ENCODE assay signal across 8 cellular contexts in the genomic region with DNA sequence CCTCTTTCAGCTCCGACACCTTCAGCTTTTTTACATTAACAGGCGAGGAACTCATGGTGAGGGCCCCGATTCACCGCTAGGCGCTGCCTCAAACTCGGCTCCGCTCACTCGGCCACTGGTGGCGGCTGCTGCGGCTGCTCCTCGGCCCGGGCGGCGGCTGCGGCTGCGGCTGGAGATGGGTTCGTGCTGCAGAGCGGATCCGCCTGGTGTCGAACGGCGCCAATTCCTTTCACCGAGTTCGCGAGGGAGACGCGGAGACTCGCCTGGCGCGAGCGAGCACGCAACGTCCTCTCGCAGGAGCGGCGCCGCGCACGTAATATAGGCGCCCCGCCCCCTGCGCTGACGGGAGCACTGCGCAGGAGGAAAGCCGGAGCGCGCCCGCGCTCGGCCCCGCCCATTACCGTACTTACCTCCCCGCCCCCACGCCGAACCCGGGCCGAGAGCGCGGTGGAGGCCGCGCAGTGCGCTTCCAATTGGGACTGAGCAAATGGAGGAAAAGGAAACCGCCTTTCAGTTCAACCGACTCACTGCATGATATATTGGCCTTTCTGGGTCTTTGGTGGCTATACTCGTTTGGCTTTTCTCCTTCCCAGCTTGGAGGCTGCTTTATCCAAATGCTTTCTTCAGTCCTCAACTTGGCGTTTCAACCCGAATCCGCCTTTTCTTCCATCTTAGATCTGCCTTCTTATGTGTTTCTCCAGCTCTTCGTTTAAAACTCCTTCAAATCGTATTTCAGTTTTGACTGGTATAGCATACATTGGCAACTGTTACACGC. TPM values are rescaled to one million over a fixed set of nuclear protein-coding genes. Genes with fewer than 3 reads are reported as not detected.
DNase-seq lines count a peak whose midpoint lies in the region; ATAC-seq and TF ChIP-seq lines count a peak whose summit lies in the region.

A gene (minus strand): TSS at position 291 of the 775 bp plus-strand sequence. CDS start 236 bp downstream, at position 55.

- peak; percentile 99 for DNase-seq in DMS153 treated with DMSO at 0.1 percent for 48 hours (lab: John Stamatoyannopoulos, UW; ENCODE audit: unreplicated experiment)
- peak; percentile 51 for DNase-seq in OCI-M2 (lab: John Stamatoyannopoulos, UW; ENCODE audit: unreplicated experiment)
- DNase-seq in activated T-cell treated with anti-CD3 and anti-CD28 coated beads for 4 hours = peak; percentile 93
- peak; percentile 98 for DNase-seq in epithelial cell of esophagus (ENCODE audit: low read depth)
- DNase-seq in mucosa of descending colon = peak; percentile 98 to 99 (median 98)
- DNase-seq in stimulated activated CD8-positive, alpha-beta memory T cell treated with anti-CD3 and anti-CD28 coated beads, Interleukin-4, amount 100 ng/mL, for 24 hours (ENCODE audit: low read depth) = peak; percentile 94

- H3K36me3 ChIP-seq in mucosa of descending colon (ENCODE audit: low read depth) = no peaks in the 10 kb centered on the region

- intact Hi-C loops in mucosa of descending colon (cut with DNase I, micrococcal nuclease) = loop anchor here (5.0 to 10.0 kb wide), 3 partner anchors 108 to 180 kb away; no protein-coding TSS in a partner anchor

- H3K9me3 ChIP-seq in mucosa of descending colon = no peaks in the 10 kb centered on the region

- peaks cover 26% of the 10 kb centered on the region for H3K4me1 ChIP-seq in mucosa of descending colon (ENCODE audit: low read depth)

- TF ChIP-seq EP300 in Ishikawa (IDR thresholded peaks at IDR 0.05; ENCODE audit: borderline replicate concordance) = peak; percentile 43; the same call in 1 of the 2 replicates

- peak; percentile 60 for ATAC-seq in GM21529 (IDR thresholded peaks at IDR 0.05; ENCODE audit: unreplicated experiment)
- peak; percentile 90 for ATAC-seq in mucosa of descending colon

- TF ChIP-seq CTCF in epithelial cell of esophagus (IDR thresholded peaks at IDR 0.05; ENCODE audit: insufficient read depth, low read depth, low read length, missing control alignments) = no peak
- no peak for TF ChIP-seq CTCF in mucosa of descending colon (IDR thresholded peaks at IDR 0.05)

- TF ChIP-seq RAD21 in Ishikawa (IDR thresholded peaks at IDR 0.05; ENCODE audit: low read depth) = no peak

- H3K4me3 ChIP-seq in epithelial cell of esophagus (ENCODE audit: low read length) = peak within 1 kb of the TSS; percentile 93
- H3K4me3 ChIP-seq in mucosa of descending colon = peak within 1 kb of the TSS; percentile 100

TF ChIP-seq in Ishikawa, 13 proteins besides CTCF, POLR2A, EP300 and RAD21:
- TF ChIP-seq, protein P1, sequence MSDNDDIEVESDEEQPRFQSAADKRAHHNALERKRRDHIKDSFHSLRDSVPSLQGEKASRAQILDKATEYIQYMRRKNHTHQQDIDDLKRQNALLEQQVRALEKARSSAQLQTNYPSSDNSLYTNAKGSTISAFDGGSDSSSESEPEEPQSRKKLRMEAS (IDR thresholded peaks at IDR 0.05) = peak; percentile 77
- peak; percentile 54; the same call in 1 of the 2 replicates for TF ChIP-seq CREB1 (IDR thresholded peaks at IDR 0.05; ENCODE audit: low read depth)
- TF ChIP-seq CEBPB (IDR thresholded peaks at IDR 0.05) = no peak
- peak; percentile 57; the same call in 1 of the 2 replicates for TF ChIP-seq TCF12 (IDR thresholded peaks at IDR 0.05; ENCODE audit: low read depth)
- TF ChIP-seq FOXM1 (IDR thresholded peaks at IDR 0.05; ENCODE audit: borderline replicate concordance, low read depth) = no peak
- TF ChIP-seq ZBTB7A (IDR thresholded peaks at IDR 0.05; ENCODE audit: low read depth) = 0 out of 2 replicates have a peak, but pooled peaks have one; percentile 13
- TF ChIP-seq TAF1 (IDR thresholded peaks at IDR 0.05; ENCODE audit: low read depth) = peak; percentile 99
- TF ChIP-seq, protein P2, sequence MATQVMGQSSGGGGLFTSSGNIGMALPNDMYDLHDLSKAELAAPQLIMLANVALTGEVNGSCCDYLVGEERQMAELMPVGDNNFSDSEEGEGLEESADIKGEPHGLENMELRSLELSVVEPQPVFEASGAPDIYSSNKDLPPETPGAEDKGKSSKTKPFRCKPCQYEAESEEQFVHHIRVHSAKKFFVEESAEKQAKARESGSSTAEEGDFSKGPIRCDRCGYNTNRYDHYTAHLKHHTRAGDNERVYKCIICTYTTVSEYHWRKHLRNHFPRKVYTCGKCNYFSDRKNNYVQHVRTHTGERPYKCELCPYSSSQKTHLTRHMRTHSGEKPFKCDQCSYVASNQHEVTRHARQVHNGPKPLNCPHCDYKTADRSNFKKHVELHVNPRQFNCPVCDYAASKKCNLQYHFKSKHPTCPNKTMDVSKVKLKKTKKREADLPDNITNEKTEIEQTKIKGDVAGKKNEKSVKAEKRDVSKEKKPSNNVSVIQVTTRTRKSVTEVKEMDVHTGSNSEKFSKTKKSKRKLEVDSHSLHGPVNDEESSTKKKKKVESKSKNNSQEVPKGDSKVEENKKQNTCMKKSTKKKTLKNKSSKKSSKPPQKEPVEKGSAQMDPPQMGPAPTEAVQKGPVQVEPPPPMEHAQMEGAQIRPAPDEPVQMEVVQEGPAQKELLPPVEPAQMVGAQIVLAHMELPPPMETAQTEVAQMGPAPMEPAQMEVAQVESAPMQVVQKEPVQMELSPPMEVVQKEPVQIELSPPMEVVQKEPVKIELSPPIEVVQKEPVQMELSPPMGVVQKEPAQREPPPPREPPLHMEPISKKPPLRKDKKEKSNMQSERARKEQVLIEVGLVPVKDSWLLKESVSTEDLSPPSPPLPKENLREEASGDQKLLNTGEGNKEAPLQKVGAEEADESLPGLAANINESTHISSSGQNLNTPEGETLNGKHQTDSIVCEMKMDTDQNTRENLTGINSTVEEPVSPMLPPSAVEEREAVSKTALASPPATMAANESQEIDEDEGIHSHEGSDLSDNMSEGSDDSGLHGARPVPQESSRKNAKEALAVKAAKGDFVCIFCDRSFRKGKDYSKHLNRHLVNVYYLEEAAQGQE (IDR thresholded peaks at IDR 0.05; ENCODE audit: low read depth) = 0 out of 2 replicates have a peak, but pooled peaks have one; percentile 33
- TF ChIP-seq NFIC (IDR thresholded peaks at IDR 0.05) = 0 out of 2 replicates have a peak, but pooled peaks have one; percentile 5
- TF ChIP-seq YY1 (IDR thresholded peaks at IDR 0.05; ENCODE audit: low read depth) = no peak

RNA-seq across cellular contexts. Expression of the gene that starts here (rescaled TPM):
- 100 to 1,000 TPM; 197 to 281 (median 260) TPM for total RNA-seq in mucosa of descending colon

Comparison
In these comparisons a context has a peak if more than half of its experiments do, and no peak if none do; other contexts are left out.
1. Peak in every context shown above with its lines: DNase-seq, ATAC-seq and H3K4me3 ChIP-seq.